Comparison of ENCODE assay signal across 6 cellular contexts in the genomic region with DNA sequence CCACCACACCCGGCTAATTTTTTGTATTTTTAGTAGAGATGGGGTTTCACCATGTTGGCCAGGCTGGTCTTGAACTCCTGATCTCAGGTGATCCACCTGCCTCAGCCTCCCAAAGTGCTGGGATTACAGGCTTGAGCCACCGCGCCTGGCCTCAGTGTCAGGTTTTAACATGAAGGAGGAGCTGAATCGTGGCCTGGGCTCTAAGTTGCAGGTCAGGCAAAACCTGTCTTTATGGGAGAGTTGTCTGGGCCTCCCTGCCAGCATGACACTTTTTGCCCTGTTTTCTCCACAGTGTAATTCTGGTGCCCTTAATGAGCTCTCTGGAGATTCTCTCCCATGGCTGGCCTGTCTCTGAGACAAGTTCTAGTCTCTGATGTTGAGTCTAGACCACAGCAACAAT.
DNase-seq lines count a peak whose midpoint lies in the region; ATAC-seq and TF ChIP-seq lines count a peak whose summit lies in the region.
"Not testable (repeated sequence)": the region's sequence is repeated elsewhere in the genome, so short reads cannot be mapped to it uniquely, and the experiment has no call there.

No MANE protein-coding gene starts in this region.

- not testable (repeated sequence) for H3K36me3 Mint-ChIP-seq in CD4-positive, alpha-beta T cell (ENCODE audit: low read depth); mesothelial cell of epicardium

- H3K27me3 ChIP-seq in CD4-positive, alpha-beta T cell (ENCODE audit: control insufficient read depth, insufficient read depth, low read length); Loucy (ENCODE audit: insufficient read depth, low read length, poor library complexity, severe bottlenecking); sigmoid colon: not testable (repeated sequence)

- DNase-seq in CD4-positive, alpha-beta T cell; epithelial cell of prostate (ENCODE audit: low read depth, low spot score); mesothelial cell of epicardium (ENCODE audit: low spot score in 2 of 2, unreplicated experiment in 2 of 2): not testable (repeated sequence)
- DNase-seq in sigmoid colon = peak; percentile 22

- H3K4me3 Mint-ChIP-seq in CD4-positive, alpha-beta T cell = peak overlapping the region; percentile 12
- H3K4me3 Mint-ChIP-seq in mesothelial cell of epicardium = not testable (repeated sequence)

- H3K9me3 ChIP-seq in CD4-positive, alpha-beta T cell (ENCODE audit: control insufficient read depth, low read length); Loucy (ENCODE audit: insufficient read depth, low read depth, low read length); sigmoid colon: not testable (repeated sequence)

- peak overlapping the region; percentile 10 for H3K4me3 ChIP-seq in Loucy (ENCODE audit: low read length, poor library complexity, severe bottlenecking)
- not testable (repeated sequence) for H3K4me3 ChIP-seq in sigmoid colon

- WGBS in sigmoid colon, 2 donors = 79 to 88% methylated on average over 4 of the region's 4 CpGs

- H2AFZ ChIP-seq in Loucy (ENCODE audit: low read length) = not testable (repeated sequence)

- not testable (repeated sequence) for TF ChIP-seq EP300 in sigmoid colon (IDR thresholded peaks at IDR 0.05)

- not testable (repeated sequence) for H3K9ac ChIP-seq in Loucy (ENCODE audit: low read depth, low read length, poor library complexity, severe bottlenecking)

- not testable (repeated sequence) for H3K9me3 Mint-ChIP-seq in CD4-positive, alpha-beta T cell; mesothelial cell of epicardium

- not testable (repeated sequence) for H3K79me2 ChIP-seq in Loucy (ENCODE audit: insufficient read depth, low read length)

- H3K9me2 ChIP-seq in Loucy (replicated peaks; ENCODE audit: low read depth, low read length) = not testable (repeated sequence)

- H3K27ac Mint-ChIP-seq in CD4-positive, alpha-beta T cell = not testable (repeated sequence)
- peak overlapping the region; percentile 49 for H3K27ac Mint-ChIP-seq in mesothelial cell of epicardium

- not testable (repeated sequence) for H3K27me3 Mint-ChIP-seq in CD4-positive, alpha-beta T cell; mesothelial cell of epicardium (ENCODE audit: low read depth)

- CTCF ChIA-PET in CD4-positive, alpha-beta T cell (lab: Charles Lee) = interaction anchor here (0.7 kb wide), 1 partner anchor 533 kb away, joined by 4 read pairs; no protein-coding TSS in a partner anchor

- peaks cover 69% of the 10 kb centered on the region for H3K4me1 ChIP-seq in Loucy (ENCODE audit: insufficient read depth, low read length, poor library complexity, severe bottlenecking)
- H3K4me1 ChIP-seq in sigmoid colon = peaks cover 0 to 46% (median 12%) of the 10 kb centered on the region in 4 donors

- not testable (repeated sequence) for H4K20me1 ChIP-seq in Loucy (ENCODE audit: insufficient read depth, low read length, poor library complexity, severe bottlenecking)

- H3K4me1 Mint-ChIP-seq in CD4-positive, alpha-beta T cell (ENCODE audit: low read depth) = peaks cover 28% of the 10 kb centered on the region
- H3K4me1 Mint-ChIP-seq in mesothelial cell of epicardium = peaks cover 62% of the 10 kb centered on the region

- intact Hi-C loops in CD4-positive, alpha-beta T cell (cut with DNase I, micrococcal nuclease); sigmoid colon (cut with DNase I): not testable (repeated sequence)

- TF ChIP-seq POLR2A in sigmoid colon (IDR thresholded peaks at IDR 0.05) = not testable (repeated sequence)

- POLR2A ChIA-PET in CD4-positive, alpha-beta T cell (lab: Charles Lee) = not testable (repeated sequence)

- not testable (repeated sequence) for H3K27ac ChIP-seq in CD4-positive, alpha-beta T cell (ENCODE audit: low read depth, low read length); sigmoid colon
- H3K27ac ChIP-seq in VCaP (peak overlapping the region; percentile 90), epithelial cell of prostate (peak overlapping the region; percentile 42)

- not testable (repeated sequence) for ATAC-seq in CD4-positive, alpha-beta T cell (ENCODE audit: poor library complexity)

- TF ChIP-seq CTCF in CD4-positive, alpha-beta T cell (IDR thresholded peaks at IDR 0.05); Loucy (conservative IDR thresholded peaks at IDR 0.05; ENCODE audit: low read length); VCaP (conservative IDR thresholded peaks at IDR 0.05); mesothelial cell of epicardium (IDR thresholded peaks at IDR 0.05; ENCODE audit: unreplicated experiment); sigmoid colon (IDR thresholded peaks at IDR 0.05): not testable (repeated sequence)

- not testable (repeated sequence) for H3F3A ChIP-seq in Loucy (ENCODE audit: low read depth)

- H3K36me3 ChIP-seq in Loucy (ENCODE audit: insufficient read depth, low read length); sigmoid colon: not testable (repeated sequence)

- peak overlapping the region; percentile 87 for H3K4me2 ChIP-seq in Loucy (ENCODE audit: low read depth, low read length, poor library complexity, severe bottlenecking)
